Comparison of ENCODE assay signal across 1 cellular context in the genomic region with DNA sequence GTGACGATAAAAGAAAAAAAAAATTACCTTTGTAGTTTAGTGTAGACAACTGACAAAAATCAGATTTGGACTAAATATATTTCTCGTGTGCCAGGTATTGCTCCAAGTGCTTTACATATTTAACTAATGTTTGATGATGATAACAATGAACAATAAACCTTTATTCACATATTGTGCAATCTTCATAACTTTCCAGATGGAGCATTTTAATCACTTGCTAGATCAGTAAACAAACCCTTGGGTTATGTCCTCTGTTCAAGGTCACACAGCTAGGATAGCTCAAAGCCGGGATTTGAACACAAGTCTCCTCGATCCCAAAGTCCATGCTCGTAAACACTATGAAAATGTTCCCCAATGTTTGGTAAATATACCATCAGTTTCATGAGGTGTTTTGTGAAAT.
TF ChIP-seq lines count a peak whose summit lies in the region.

No MANE protein-coding gene starts in this region.

TF ChIP-seq in A549, 52 proteins besides CTCF, POLR2A, EP300 and RAD21:
- TF ChIP-seq HES2 (IDR thresholded peaks at IDR 0.05) (no peak), MAFK (IDR thresholded peaks at IDR 0.05; ENCODE audit: partially characterized antibody) (no peak), EHF (CRISPR knock-in tag; IDR thresholded peaks at IDR 0.05) (no peak), HEYL (CRISPR knock-in tag; IDR thresholded peaks at IDR 0.05) (no peak), CEBPB (IDR thresholded peaks at IDR 0.05) (peak; percentile 19 to 47; a peak in 3 of 4 replicates), JUN (IDR thresholded peaks at IDR 0.05) (no peak), ZC3H11A (IDR thresholded peaks at IDR 0.05) (no peak)
